ENCODE assay signal across 1 cellular context in genomic region chr4:157911662-157912061, GRCh38.
TF ChIP-seq lines count a peak whose summit lies in the region.

No MANE protein-coding gene starts in this region.

TF ChIP-seq in SK-N-SH treated with all-trans-retinoic acid at 6 μM for 48 hours, 23 proteins besides CTCF, POLR2A, EP300 and RAD21 (continued from another document):
- TF ChIP-seq PATZ1 (CRISPR knock-in tag; IDR thresholded peaks at IDR 0.05; ENCODE audit: borderline replicate concordance) (no peak), TOX (CRISPR knock-in tag; IDR thresholded peaks at IDR 0.05; ENCODE audit: borderline replicate concordance) (no peak), TCF4 (CRISPR knock-in tag; IDR thresholded peaks at IDR 0.05; ENCODE audit: borderline replicate concordance) (peak; percentile 61)
